In the genomic region with DNA sequence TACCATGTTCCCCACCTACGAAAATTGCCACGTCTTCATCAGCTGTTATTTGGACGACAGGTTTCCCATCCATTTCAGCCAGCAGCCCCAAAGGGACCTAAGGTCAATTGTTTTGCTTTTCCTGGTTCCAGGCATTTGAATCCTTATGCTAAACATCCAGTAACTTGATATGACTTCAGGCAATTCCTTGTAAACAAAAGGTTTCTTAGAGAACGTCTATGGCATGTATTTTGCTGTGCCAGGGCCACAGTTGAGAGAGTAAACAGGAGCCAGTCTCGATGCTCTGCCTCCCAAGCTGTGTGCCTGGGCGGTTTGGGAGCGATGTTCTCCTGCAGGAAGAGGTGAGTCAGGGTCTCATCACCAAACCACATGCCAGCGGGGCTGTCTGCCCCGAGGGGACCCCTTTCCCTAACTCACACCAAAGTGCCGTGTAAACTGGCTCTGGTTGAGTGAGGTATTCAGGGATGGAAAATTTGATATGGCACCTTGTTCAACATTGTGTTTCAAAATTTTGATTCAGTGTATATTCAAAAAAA, we compare ENCODE assay signal across 19 cellular contexts. TPM values are rescaled to one million over a fixed set of nuclear protein-coding genes. Genes with fewer than 3 reads are reported as not detected.
DNase-seq lines count a peak whose midpoint lies in the region; ATAC-seq, FAIRE-seq and TF ChIP-seq lines count a peak whose summit lies in the region.
"Had no signal": no experiment of that assay in that cellular context is flagged by ENCODE, and none has a peak within 500 bp of the region (broad histone marks: within the 10 kb centered on the region; RNA-seq: fewer than 3 reads in every experiment).

No MANE protein-coding gene starts in this region.

- H3K27ac Mint-ChIP-seq in WTC11: peak overlapping the region; percentile 96
- H3K27ac Mint-ChIP-seq: CD14-positive monocyte had no signal

- peak overlapping the region; percentile 14 for H3K27ac ChIP-seq in HUES48 (ENCODE audit: low read depth, low read length)
- H3K27ac ChIP-seq in keratinocyte (ENCODE audit: control insufficient read depth, insufficient read depth, low read length): no peak overlapping the region
- H3K27ac ChIP-seq: A549 had no signal

- no peaks in the 10 kb centered on the region for H3K27me3 ChIP-seq in HUES48 (ENCODE audit: control insufficient read depth, insufficient read depth, low read length)
- H3K27me3 ChIP-seq in keratinocyte (ENCODE audit: control insufficient read depth, extremely low read depth, insufficient read depth, low read length): peaks cover 3% of the 10 kb centered on the region

- DNase-seq in COLO829 (ENCODE audit: low spot score): peak; percentile 34
- DNase-seq in WTC11 (ENCODE audit: low spot score): no peak
- DNase-seq in keratinocyte (ENCODE audit: low read depth, low spot score): peak; percentile 33
- DNase-seq in NCI-H524 (lab: John Stamatoyannopoulos, UW): no peak
- DNase-seq: COR-L47, NCI-H1436, NCI-H2029, NCI-H510A, NCI-H82, Right ventricle myocardium superior, T-helper 1 cell had no signal

- H4K20me1 ChIP-seq in keratinocyte (ENCODE audit: control insufficient read depth, extremely low read depth, insufficient read depth, low read length): no peaks in the 10 kb centered on the region

- H3K79me2 ChIP-seq in keratinocyte (ENCODE audit: control insufficient read depth, insufficient read depth, low read length): no peaks in the 10 kb centered on the region

- H3K9me3 ChIP-seq in HUES48 (ENCODE audit: control insufficient read depth, insufficient read depth, low read length) (no peaks in the 10 kb centered on the region), keratinocyte (ENCODE audit: control insufficient read depth, low read depth, low read length) (no peaks in the 10 kb centered on the region)
- H3K9me3 ChIP-seq: A549 had no signal

- POLR2A ChIA-PET in WTC11 (lab: Charles Lee): interaction anchor here (0.6 kb wide), 1 partner anchor 244 kb away, joined by 3 read pairs; no protein-coding TSS in a partner anchor

- H3K9ac ChIP-seq in HUES48 (ENCODE audit: low read depth, low read length) (peak overlapping the region; percentile 9; the same call in 1 of the 2 replicates), keratinocyte (ENCODE audit: control insufficient read depth, extremely low read depth, insufficient read depth, low read length) (no peak overlapping the region)

- ATAC-seq in WTC11: no peak
- ATAC-seq in HG02884 (IDR thresholded peaks at IDR 0.05; ENCODE audit: unreplicated experiment): no peak
- no peak for ATAC-seq in HG02759 (IDR thresholded peaks at IDR 0.05; ENCODE audit: unreplicated experiment)
- no peak for ATAC-seq in GM21423 (IDR thresholded peaks at IDR 0.05; ENCODE audit: unreplicated experiment)
- ATAC-seq: SK-N-SH treated with all-trans-retinoic acid at 6 μM for 48 hours had no signal

- peak overlapping the region; percentile 19 for H2AFZ ChIP-seq in keratinocyte (ENCODE audit: control insufficient read depth, low read length)

- H3K4me1 ChIP-seq in HUES48 (ENCODE audit: control insufficient read depth, insufficient read depth, low read length) (peaks cover 47% of the 10 kb centered on the region), keratinocyte (ENCODE audit: control insufficient read depth, extremely low read depth, insufficient read depth, low read length) (peaks cover 26% of the 10 kb centered on the region)
- H3K4me1 ChIP-seq: A549 had no signal

- H3K4me2 ChIP-seq in keratinocyte (ENCODE audit: control insufficient read depth, extremely low read depth, insufficient read depth, low read depth, low read length): peak overlapping the region; percentile 54
- H3K4me2 ChIP-seq: A549 had no signal

- peaks cover 67% of the 10 kb centered on the region for H3K4me1 Mint-ChIP-seq in WTC11
- H3K4me1 Mint-ChIP-seq: CD14-positive monocyte had no signal

- CTCF ChIA-PET in WTC11 (lab: Charles Lee): interaction anchor here (1.2 to 4.4 kb wide), 7 partner anchors 9 to 275 kb away, joined by 3 to 68 read pairs (median 28); partner anchors contain the start of gene MC5R

- FAIRE-seq in keratinocyte (lab: Jason Lieb, UNC): peak; percentile 39
- FAIRE-seq: A549 had no signal

- H3K36me3 Mint-ChIP-seq in WTC11: no peaks in the 10 kb centered on the region
- H3K36me3 Mint-ChIP-seq: CD14-positive monocyte had no signal

- no peak overlapping the region for H3K4me3 ChIP-seq in HUES48 (ENCODE audit: low read depth, low read length)
- no peak overlapping the region for H3K4me3 ChIP-seq in keratinocyte (ENCODE audit: control insufficient read depth in 2 of 3, extremely low read depth in 1 of 3, insufficient read depth in 2 of 3, low read depth in 1 of 3, low read length in 3 of 3)
- H3K4me3 ChIP-seq: A549 had no signal

- H3K36me3 ChIP-seq in HUES48 (ENCODE audit: control insufficient read depth, insufficient read depth, low read length): no peaks in the 10 kb centered on the region
- no peaks in the 10 kb centered on the region for H3K36me3 ChIP-seq in keratinocyte (ENCODE audit: control insufficient read depth in 2 of 2, extremely low read depth in 1 of 2, insufficient read depth in 2 of 2, low read length in 2 of 2)

- no peak for TF ChIP-seq CTCF in WTC11 (IDR thresholded peaks at IDR 0.05)
- no peak for TF ChIP-seq CTCF in keratinocyte (optimal IDR thresholded peaks at IDR 0.05 in 1 of 3, IDR thresholded peaks at IDR 0.05 in 1 of 3, conservative IDR thresholded peaks at IDR 0.05 in 1 of 3; ENCODE audit: extremely low read depth in 1 of 3, insufficient read depth in 2 of 3, low read length in 3 of 3)

- H3K27me3 Mint-ChIP-seq in WTC11 (ENCODE audit: low read depth): no peaks in the 10 kb centered on the region

- peak overlapping the region; percentile 22 for H3K4me3 Mint-ChIP-seq in WTC11
- H3K4me3 Mint-ChIP-seq: CD14-positive monocyte had no signal

- dilution Hi-C loops in keratinocyte (cut with MboI; ENCODE audit: extremely low pct_ligation_motif_present, low sequenced_read_pairs): no loop called here

- H3K9me3 Mint-ChIP-seq in WTC11: no peaks in the 10 kb centered on the region
- H3K9me3 Mint-ChIP-seq: CD14-positive monocyte had no signal

- no peaks in the 10 kb centered on the region for H3K9me1 ChIP-seq in keratinocyte (ENCODE audit: control insufficient read depth, extremely low read depth, insufficient read depth, low read length)

TF ChIP-seq in WTC11, 78 proteins besides CTCF, POLR2A, EP300 and RAD21 (continues in another document):
- TF ChIP-seq JAZF1 (CRISPR knock-in tag; IDR thresholded peaks at IDR 0.05): no peak
- no peak for TF ChIP-seq KAT7 (CRISPR knock-in tag; IDR thresholded peaks at IDR 0.05; ENCODE audit: borderline replicate concordance)
- no peak for TF ChIP-seq ETV6 (CRISPR knock-in tag; IDR thresholded peaks at IDR 0.05)
- no peak for TF ChIP-seq ZNF416 (CRISPR knock-in tag; IDR thresholded peaks at IDR 0.05)
- TF ChIP-seq ZNF512 (CRISPR knock-in tag; IDR thresholded peaks at IDR 0.05; ENCODE audit: borderline replicate concordance): no peak
- TF ChIP-seq ATF3 (CRISPR knock-in tag; conservative IDR thresholded peaks at IDR 0.05): no peak
- TF ChIP-seq GABPB1 (CRISPR knock-in tag; IDR thresholded peaks at IDR 0.05): no peak
- no peak for TF ChIP-seq RELA (CRISPR knock-in tag; IDR thresholded peaks at IDR 0.05; ENCODE audit: borderline replicate concordance)
- no peak for TF ChIP-seq ZNF317 (CRISPR knock-in tag; IDR thresholded peaks at IDR 0.05; ENCODE audit: borderline replicate concordance, low read depth)
- no peak for TF ChIP-seq CBFB (CRISPR knock-in tag; IDR thresholded peaks at IDR 0.05; ENCODE audit: low read depth)
- no peak for TF ChIP-seq MLX (CRISPR knock-in tag; IDR thresholded peaks at IDR 0.05)
- TF ChIP-seq GRHL2 (CRISPR knock-in tag; IDR thresholded peaks at IDR 0.05; ENCODE audit: insufficient replicate concordance, severe bottlenecking): no peak
- TF ChIP-seq JUN (CRISPR knock-in tag; IDR thresholded peaks at IDR 0.05): no peak
- TF ChIP-seq SMAD3 (CRISPR knock-in tag; IDR thresholded peaks at IDR 0.05; ENCODE audit: borderline replicate concordance): no peak

RNA-seq across cellular contexts. Expression of gene MC5R, which starts 12.9 kb away (rescaled TPM):
- total RNA-seq in WTC11 (2021): 0.14 to 0.27 TPM (median 0.15 TPM) in 3 replicates
- polyA plus RNA-seq in keratinocyte: not detected in 3 replicates
- polyA plus RNA-seq in keratinocyte (2011; ENCODE audit: low read depth): not detected
- not detected in 2 replicates for polyA plus RNA-seq in keratinocyte (2011; cell fraction: cytosol; rRNA removed)
- polyA plus RNA-seq in keratinocyte (2011; cell fraction: nucleus; rRNA removed): not detected in 2 replicates
- not detected in 2 replicates for polyA plus RNA-seq in keratinocyte (2012; ENCODE audit: low replicate concordance)
- not detected in 3 replicates for polyA minus RNA-seq in keratinocyte
- polyA minus RNA-seq in keratinocyte (2011; cell fraction: cytosol; rRNA and poly(A)+ RNA removed): not detected
- polyA minus RNA-seq in keratinocyte (2011; cell fraction: nucleus; rRNA and poly(A)+ RNA removed): not detected in 2 replicates
- total RNA-seq: LHCN-M2, Right ventricle myocardium superior had no signal
- polyA plus RNA-seq: A549 had no signal

Comparison
In these comparisons a context has a peak if more than half of its experiments do, and no peak if none do; other contexts are left out.
1. DNase-seq: peak in COLO829 (single experiment) and keratinocyte (single experiment); none in WTC11 (single experiment) and NCI-H524 (0 of 2).